In the genomic region with DNA sequence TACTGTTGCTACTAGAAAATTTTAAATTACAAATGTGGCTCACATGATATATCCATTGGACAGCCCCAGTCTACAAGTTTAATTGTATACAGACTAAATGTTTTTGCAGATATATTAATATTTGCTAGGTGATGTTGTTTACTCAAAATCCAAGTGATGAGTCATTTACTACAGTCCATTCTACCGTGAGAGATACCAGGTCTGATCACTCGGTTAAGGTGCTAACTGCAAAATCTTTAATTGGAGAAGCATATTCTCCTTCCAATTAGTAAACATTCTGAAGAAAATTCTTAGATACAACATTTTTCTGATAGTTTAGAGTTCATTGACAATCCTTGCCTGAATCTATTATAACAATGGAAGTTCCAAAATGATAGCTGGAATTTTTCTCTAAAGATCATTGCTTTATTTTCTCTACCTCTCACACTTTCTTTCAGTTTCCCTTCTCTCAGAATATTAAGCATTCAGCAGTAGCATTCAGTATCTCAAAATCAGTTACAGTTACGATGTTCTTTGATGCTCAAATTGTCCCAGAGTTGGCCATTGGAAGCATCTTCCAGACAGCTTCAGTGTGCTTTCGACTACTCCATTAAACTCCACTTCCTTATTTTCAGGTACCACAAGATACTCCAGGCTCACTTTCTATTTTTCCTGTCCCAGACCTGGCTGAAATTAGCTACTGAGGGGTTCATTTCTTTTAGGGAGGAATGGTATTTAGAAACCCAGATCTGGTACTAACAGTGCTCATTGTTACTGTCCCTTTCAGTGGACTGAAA, we compare ENCODE assay signal across 1 cellular context.
TF ChIP-seq lines count a peak whose summit lies in the region.

No MANE protein-coding gene starts in this region.

TF ChIP-seq in HepG2, 621 proteins besides CTCF, POLR2A, EP300 and RAD21:
- TF ChIP-seq, protein P1, sequence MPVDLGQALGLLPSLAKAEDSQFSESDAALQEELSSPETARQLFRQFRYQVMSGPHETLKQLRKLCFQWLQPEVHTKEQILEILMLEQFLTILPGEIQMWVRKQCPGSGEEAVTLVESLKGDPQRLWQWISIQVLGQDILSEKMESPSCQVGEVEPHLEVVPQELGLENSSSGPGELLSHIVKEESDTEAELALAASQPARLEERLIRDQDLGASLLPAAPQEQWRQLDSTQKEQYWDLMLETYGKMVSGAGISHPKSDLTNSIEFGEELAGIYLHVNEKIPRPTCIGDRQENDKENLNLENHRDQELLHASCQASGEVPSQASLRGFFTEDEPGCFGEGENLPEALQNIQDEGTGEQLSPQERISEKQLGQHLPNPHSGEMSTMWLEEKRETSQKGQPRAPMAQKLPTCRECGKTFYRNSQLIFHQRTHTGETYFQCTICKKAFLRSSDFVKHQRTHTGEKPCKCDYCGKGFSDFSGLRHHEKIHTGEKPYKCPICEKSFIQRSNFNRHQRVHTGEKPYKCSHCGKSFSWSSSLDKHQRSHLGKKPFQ (CRISPR knock-in tag; IDR thresholded peaks at IDR 0.05; ENCODE audit: insufficient replicate concordance), result no peak
- TF ChIP-seq FOXA3 (CRISPR knock-in tag; IDR thresholded peaks at IDR 0.05), result peak; percentile 16; the same call in 1 of the 2 replicates
- no peak for TF ChIP-seq SAFB2 (CRISPR knock-in tag; IDR thresholded peaks at IDR 0.05; ENCODE audit: borderline replicate concordance, low read depth)
- TF ChIP-seq SAP130 (CRISPR knock-in tag; IDR thresholded peaks at IDR 0.05; ENCODE audit: low read depth), result peak; percentile 11; the same call in 1 of the 2 replicates
- TF ChIP-seq, protein P2, sequence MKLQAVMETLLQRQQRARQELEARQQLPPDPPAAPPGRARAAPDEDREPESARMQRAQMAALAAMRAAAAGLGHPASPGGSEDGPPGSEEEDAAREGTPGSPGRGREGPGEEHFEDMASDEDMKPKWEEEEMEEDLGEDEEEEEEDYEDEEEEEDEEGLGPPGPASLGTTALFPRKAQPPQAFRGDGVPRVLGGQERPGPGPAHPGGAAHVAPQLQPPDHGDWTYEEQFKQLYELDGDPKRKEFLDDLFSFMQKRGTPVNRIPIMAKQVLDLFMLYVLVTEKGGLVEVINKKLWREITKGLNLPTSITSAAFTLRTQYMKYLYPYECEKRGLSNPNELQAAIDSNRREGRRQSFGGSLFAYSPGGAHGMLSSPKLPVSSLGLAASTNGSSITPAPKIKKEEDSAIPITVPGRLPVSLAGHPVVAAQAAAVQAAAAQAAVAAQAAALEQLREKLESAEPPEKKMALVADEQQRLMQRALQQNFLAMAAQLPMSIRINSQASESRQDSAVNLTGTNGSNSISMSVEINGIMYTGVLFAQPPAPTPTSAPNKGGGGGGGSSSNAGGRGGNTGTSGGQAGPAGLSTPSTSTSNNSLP (IDR thresholded peaks at IDR 0.05; ENCODE audit: low read depth, low read length), result 0 out of 2 replicates have a peak, but pooled peaks have one; percentile 12
- no peak for TF ChIP-seq ZNF33B (CRISPR knock-in tag; IDR thresholded peaks at IDR 0.05)
- TF ChIP-seq NCOA1 (CRISPR knock-in tag; IDR thresholded peaks at IDR 0.05), result no peak
